Comparison of ENCODE assay signal across 8 cellular contexts in genomic region chr7:5693529-5693928, GRCh38.
A peak's percentile ranks its signal among the peaks of the same experiment; 100 is the strongest.
DNase-seq lines count a peak whose midpoint lies in the region; ATAC-seq and TF ChIP-seq lines count a peak whose summit lies in the region.

No MANE protein-coding gene starts in this region.

- peaks cover 16% of the 10 kb centered on the region for H3K36me3 ChIP-seq in CD4-positive, CD25-positive, alpha-beta regulatory T cell (ENCODE audit: control insufficient read depth, insufficient read depth, low read length)

- no peak overlapping the region for H2BK5ac ChIP-seq in H9 (ENCODE audit: insufficient read length, low read length)

- no peak overlapping the region for H2AFZ ChIP-seq in H9 (ENCODE audit: low read length)

- no peaks in the 10 kb centered on the region for H3K9me3 Mint-ChIP-seq in CD4-positive, CD25-positive, alpha-beta regulatory T cell
- no peaks in the 10 kb centered on the region for H3K9me3 Mint-ChIP-seq in activated T-helper 2 cell treated with anti-CD3 and anti-CD28 coated beads, Interferon-gamma antibody, Interleukin-2, Interleukin-4, amounts not matched to agents 10 μg/mL and 5 μg/mL and 100 μg/mL, durations not matched to agents 14 hours and 24 hours and 36 hours
- H3K9me3 Mint-ChIP-seq in stimulated activated naive B cell treated with anti-CD40 and anti-IgM and Interleukin-4, amounts not matched to agents 10 μg/mL and 1 μg/mL and 100 μg/mL, for 72 hours = peaks cover 2 to 4% of the 10 kb centered on the region in 2 donors
- H3K9me3 Mint-ChIP-seq in H9 = no peaks in the 10 kb centered on the region

- intact Hi-C loops in activated T-helper 2 cell treated with anti-CD3 and anti-CD28 coated beads, Interferon-gamma antibody, Interleukin-2, Interleukin-4, amounts not matched to agents 10 μg/mL and 5 μg/mL and 100 μg/mL, durations not matched to agents 14 hours and 24 hours and 36 hours (cut with micrococcal nuclease) = no loop called here
- intact Hi-C loops in left cardiac atrium (cut with DNase I) = no loop called here

- no peak overlapping the region for H3K4me2 ChIP-seq in H9 (ENCODE audit: insufficient read depth, insufficient read length, low read length)

- H3K18ac ChIP-seq in H9 (ENCODE audit: insufficient read length, low read depth, low read length) = no peak overlapping the region

- H4K20me1 ChIP-seq in H9 (ENCODE audit: control insufficient read depth, insufficient read depth, insufficient read length) = no peaks in the 10 kb centered on the region

- H3K4me1 ChIP-seq in CD4-positive, CD25-positive, alpha-beta regulatory T cell (ENCODE audit: control insufficient read depth, insufficient read depth, low read length, poor library complexity, severe bottlenecking) = peaks cover 66% of the 10 kb centered on the region
- H3K4me1 ChIP-seq in H9 (ENCODE audit: insufficient read depth, low read length) = no peaks in the 10 kb centered on the region; the same call in 1 of the 2 replicates

- no peaks in the 10 kb centered on the region for H3K79me1 ChIP-seq in H9 (ENCODE audit: insufficient read depth, low read depth, low read length, poor library complexity, severe bottlenecking)

- H3K23ac ChIP-seq in H9 (ENCODE audit: insufficient read length, low read depth, low read length) = no peak overlapping the region

- WGBS in H9 (ENCODE audit: extremely low coverage, insufficient read length, low lambda C conversion rate) = no CpG with 5 or more reads among the region's 4 CpGs

- no peak for TF ChIP-seq CTCF in H9 (conservative IDR thresholded peaks at IDR 0.05)

- H3K9ac ChIP-seq in H9 (ENCODE audit: extremely low read depth, insufficient read length, low read length) = no peak overlapping the region

- no peaks in the 10 kb centered on the region for H3K79me2 ChIP-seq in H9 (ENCODE audit: insufficient read depth, low read length)

- no peak overlapping the region for H2BK20ac ChIP-seq in H9 (ENCODE audit: low read depth, low read length, poor library complexity, severe bottlenecking)

- no peak overlapping the region for H3K4ac ChIP-seq in H9 (ENCODE audit: low read depth, low read length)

- H3K4me3 Mint-ChIP-seq in CD4-positive, CD25-positive, alpha-beta regulatory T cell = peak overlapping the region; percentile 75 to 94 (median 92)
- H3K4me3 Mint-ChIP-seq in activated T-helper 2 cell treated with anti-CD3 and anti-CD28 coated beads, Interferon-gamma antibody, Interleukin-2, Interleukin-4, amounts not matched to agents 10 μg/mL and 5 μg/mL and 100 μg/mL, durations not matched to agents 14 hours and 24 hours and 36 hours (ENCODE audit: low read depth) = peak overlapping the region; percentile 81
- H3K4me3 Mint-ChIP-seq in stimulated activated naive B cell treated with anti-CD40 and anti-IgM and Interleukin-4, amounts not matched to agents 10 μg/mL and 1 μg/mL and 100 μg/mL, for 72 hours = peak overlapping the region; percentile 87 to 96
- no peak overlapping the region for H3K4me3 Mint-ChIP-seq in H9

- H3K27ac Mint-ChIP-seq in CD4-positive, CD25-positive, alpha-beta regulatory T cell = peak overlapping the region; percentile 84 to 97 (median 91)
- peak overlapping the region; percentile 94 for H3K27ac Mint-ChIP-seq in activated T-helper 2 cell treated with anti-CD3 and anti-CD28 coated beads, Interferon-gamma antibody, Interleukin-2, Interleukin-4, amounts not matched to agents 10 μg/mL and 5 μg/mL and 100 μg/mL, durations not matched to agents 14 hours and 24 hours and 36 hours
- H3K27ac Mint-ChIP-seq in stimulated activated naive B cell treated with anti-CD40 and anti-IgM and Interleukin-4, amounts not matched to agents 10 μg/mL and 1 μg/mL and 100 μg/mL, for 72 hours = peak overlapping the region; percentile 100
- no peak overlapping the region for H3K27ac Mint-ChIP-seq in H9

- peaks cover 17% of the 10 kb centered on the region for H3K36me3 Mint-ChIP-seq in CD4-positive, CD25-positive, alpha-beta regulatory T cell
- peaks cover 43% of the 10 kb centered on the region for H3K36me3 Mint-ChIP-seq in activated T-helper 2 cell treated with anti-CD3 and anti-CD28 coated beads, Interferon-gamma antibody, Interleukin-2, Interleukin-4, amounts not matched to agents 10 μg/mL and 5 μg/mL and 100 μg/mL, durations not matched to agents 14 hours and 24 hours and 36 hours (ENCODE audit: low read depth)
- H3K36me3 Mint-ChIP-seq in stimulated activated naive B cell treated with anti-CD40 and anti-IgM and Interleukin-4, amounts not matched to agents 10 μg/mL and 1 μg/mL and 100 μg/mL, for 72 hours = peaks cover 53 to 79% of the 10 kb centered on the region in 2 donors
- H3K36me3 Mint-ChIP-seq in H9 (ENCODE audit: insufficient read depth in 1 of 3, low read depth in 3 of 3) = peaks cover 0 to 11% (median 6%) of the 10 kb centered on the region in 3 experiments; a peak in 4 of 7 replicates

- DNase-seq in CD4-positive, CD25-positive, alpha-beta regulatory T cell = no peak
- no peak for DNase-seq in activated T-helper 2 cell treated with anti-CD3 and anti-CD28 coated beads, Interferon-gamma antibody, Interleukin-2, Interleukin-4, amounts not matched to agents 10 μg/mL and 5 μg/mL and 100 μg/mL, durations not matched to agents 14 hours and 24 hours and 36 hours (ENCODE audit: low spot score)
- DNase-seq in left cardiac atrium (no peak), H9 (no peak)
- peak; percentile 64 for DNase-seq in stimulated activated naive B cell treated with anti-CD40 and anti-IgM and Interleukin-4, amounts not matched to agents 10 μg/mL and 1 μg/mL and 100 μg/mL, for 72 hours
- no peak for DNase-seq in stimulated activated CD4-positive, alpha-beta T cell treated with anti-CD3 and anti-CD28 coated beads, Interleukin-4, amount 100 ng/mL, for 1 hour

- H3K27me3 Mint-ChIP-seq in CD4-positive, CD25-positive, alpha-beta regulatory T cell = no peaks in the 10 kb centered on the region
- H3K27me3 Mint-ChIP-seq in activated T-helper 2 cell treated with anti-CD3 and anti-CD28 coated beads, Interferon-gamma antibody, Interleukin-2, Interleukin-4, amounts not matched to agents 10 μg/mL and 5 μg/mL and 100 μg/mL, durations not matched to agents 14 hours and 24 hours and 36 hours (ENCODE audit: low read depth) = no peaks in the 10 kb centered on the region
- H3K27me3 Mint-ChIP-seq in stimulated activated naive B cell treated with anti-CD40 and anti-IgM and Interleukin-4, amounts not matched to agents 10 μg/mL and 1 μg/mL and 100 μg/mL, for 72 hours = no peaks in the 10 kb centered on the region
- H3K27me3 Mint-ChIP-seq in H9 (ENCODE audit: low read depth) = no peaks in the 10 kb centered on the region

- peak; percentile 11 to 15 for ATAC-seq in CD4-positive, CD25-positive, alpha-beta regulatory T cell (ENCODE audit: low read depth in 2 of 2)
- ATAC-seq in GM19043 (IDR thresholded peaks at IDR 0.05; ENCODE audit: low read depth, unreplicated experiment) = peak; percentile 70
- peak; percentile 42 for ATAC-seq in HG03460 (IDR thresholded peaks at IDR 0.05; ENCODE audit: unreplicated experiment)
- peak; percentile 53 to 65 for ATAC-seq in left cardiac atrium
- ATAC-seq in stimulated activated naive B cell treated with anti-CD40 and anti-IgM and Interleukin-4, amounts not matched to agents 10 μg/mL and 1 μg/mL and 100 μg/mL, for 72 hours (replicated peaks) = peak; percentile 85 to 86

- H3K23me2 ChIP-seq in H9 (ENCODE audit: insufficient read length, low read depth, low read length, poor library complexity, severe bottlenecking) = no peaks in the 10 kb centered on the region

- no peak overlapping the region for H4K5ac ChIP-seq in H9 (ENCODE audit: insufficient read length, low read depth, low read length)

- no peaks in the 10 kb centered on the region for H3K9me3 ChIP-seq in CD4-positive, CD25-positive, alpha-beta regulatory T cell (ENCODE audit: control insufficient read depth in 2 of 2, low read length in 2 of 2)
- no peaks in the 10 kb centered on the region for H3K9me3 ChIP-seq in H9 (ENCODE audit: control insufficient read depth, low read depth, low read length)

- no peak overlapping the region for H4K8ac ChIP-seq in H9 (replicated peaks; ENCODE audit: insufficient read length, low read depth, low read length)

- H4K91ac ChIP-seq in H9 (ENCODE audit: insufficient read length, low read depth, low read length) = no peak overlapping the region

- no peak overlapping the region for H3T11ph ChIP-seq in H9 (ENCODE audit: low read length)

- no peaks in the 10 kb centered on the region for H3K27me3 ChIP-seq in CD4-positive, CD25-positive, alpha-beta regulatory T cell (ENCODE audit: control insufficient read depth, insufficient read depth, low read length)
- H3K27me3 ChIP-seq in H9 (ENCODE audit: insufficient read depth, low read length) = no peaks in the 10 kb centered on the region

- H3K14ac ChIP-seq in H9 (ENCODE audit: insufficient read depth, low read length) = no peak overlapping the region

- no peak overlapping the region for H2BK120ac ChIP-seq in H9 (ENCODE audit: low read depth, low read length, poor library complexity, severe bottlenecking)

- no peak overlapping the region for H3K56ac ChIP-seq in H9 (ENCODE audit: insufficient read length, low read depth, low read length)

- H3K4me1 Mint-ChIP-seq in CD4-positive, CD25-positive, alpha-beta regulatory T cell = peaks cover 41 to 98% (median 62%) of the 10 kb centered on the region in 4 donors
- peaks cover 84% of the 10 kb centered on the region for H3K4me1 Mint-ChIP-seq in activated T-helper 2 cell treated with anti-CD3 and anti-CD28 coated beads, Interferon-gamma antibody, Interleukin-2, Interleukin-4, amounts not matched to agents 10 μg/mL and 5 μg/mL and 100 μg/mL, durations not matched to agents 14 hours and 24 hours and 36 hours (ENCODE audit: low read depth)
- H3K4me1 Mint-ChIP-seq in stimulated activated naive B cell treated with anti-CD40 and anti-IgM and Interleukin-4, amounts not matched to agents 10 μg/mL and 1 μg/mL and 100 μg/mL, for 72 hours = peaks cover 69 to 97% of the 10 kb centered on the region in 2 donors
- peaks cover 4 to 14% of the 10 kb centered on the region in 2 experiments; a peak in 3 of 4 replicates for H3K4me1 Mint-ChIP-seq in H9

- peak overlapping the region; percentile 67 for H3K27ac ChIP-seq in CD4-positive, CD25-positive, alpha-beta regulatory T cell (ENCODE audit: insufficient read depth, low read length, poor library complexity, severe bottlenecking)
- H3K27ac ChIP-seq in H9 (ENCODE audit: insufficient read length, low read depth, low read length) = no peak overlapping the region

- no peak overlapping the region for H2BK12ac ChIP-seq in H9 (ENCODE audit: insufficient read length, low read depth, low read length)

- peak overlapping the region; percentile 81 for H3K4me3 ChIP-seq in CD4-positive, CD25-positive, alpha-beta regulatory T cell (ENCODE audit: low read depth, low read length)

- no peak overlapping the region for H2AK5ac ChIP-seq in H9 (ENCODE audit: insufficient read length, low read length)

- no peak overlapping the region for H2BK15ac ChIP-seq in H9 (ENCODE audit: low read depth, low read length)

Comparison
In these comparisons a context has a peak if more than half of its experiments do, and no peak if none do; other contexts are left out.
1. ATAC-seq: peak in every context shown above with its lines; median percentile 86 in stimulated activated naive B cell treated with anti-CD40 and anti-IgM and Interleukin-4, amounts not matched to agents 10 μg/mL and 1 μg/mL and 100 μg/mL, for 72 hours; 70 in GM19043; 59 in left cardiac atrium; 42 in HG03460; 13 in CD4-positive, CD25-positive, alpha-beta regulatory T cell.
2. H3K27ac Mint-ChIP-seq: peak in CD4-positive, CD25-positive, alpha-beta regulatory T cell (3 of 3), activated T-helper 2 cell treated with anti-CD3 and anti-CD28 coated beads, Interferon-gamma antibody, Interleukin-2, Interleukin-4, amounts not matched to agents 10 μg/mL and 5 μg/mL and 100 μg/mL, durations not matched to agents 14 hours and 24 hours and 36 hours (single experiment) and stimulated activated naive B cell treated with anti-CD40 and anti-IgM and Interleukin-4, amounts not matched to agents 10 μg/mL and 1 μg/mL and 100 μg/mL, for 72 hours (single experiment); none in H9 (0 of 3).
3. H3K4me3 Mint-ChIP-seq: peak in CD4-positive, CD25-positive, alpha-beta regulatory T cell (4 of 4), activated T-helper 2 cell treated with anti-CD3 and anti-CD28 coated beads, Interferon-gamma antibody, Interleukin-2, Interleukin-4, amounts not matched to agents 10 μg/mL and 5 μg/mL and 100 μg/mL, durations not matched to agents 14 hours and 24 hours and 36 hours (single experiment) and stimulated activated naive B cell treated with anti-CD40 and anti-IgM and Interleukin-4, amounts not matched to agents 10 μg/mL and 1 μg/mL and 100 μg/mL, for 72 hours (2 of 2); none in H9 (0 of 2).